ENCODE assay signal across 23 cellular contexts in genomic region chr2:19810148-19810547, GRCh38.
DNase-seq lines count a peak whose midpoint lies in the region; ATAC-seq, FAIRE-seq and TF ChIP-seq lines count a peak whose summit lies in the region.
"Had no signal": no experiment of that assay in that cellular context is flagged by ENCODE, and none has a peak within 500 bp of the region (broad histone marks: within the 10 kb centered on the region; RNA-seq: fewer than 3 reads in every experiment).

No MANE protein-coding gene starts in this region.

- SMC1A ChIA-PET in GM12878 (lab: Charles Lee; ENCODE audit: uncharacterized antibody, unreplicated experiment): no interaction called here

- no peaks in the 10 kb centered on the region for H3K4me1 Mint-ChIP-seq in activated CD4-positive, alpha-beta T cell treated with anti-CD3 and anti-CD28 coated beads, Interleukin-2, amount 10 ng/mL, durations not matched to agents 24 days and 14 days
- H3K4me1 Mint-ChIP-seq: activated naive CD4-positive, alpha-beta T cell treated with anti-CD3 and anti-CD28 coated beads, Interleukin-2, amount 10 ng/mL, durations not matched to agents 7 days and 5 days had no signal

- BruUV-seq in GM12878 (replicated peaks; lab: Mats Ljungman, UMichigan): no TSS peak

- POLR2A ChIA-PET in GM12878 (lab: Charles Lee): no interaction called here

- no peak for TF ChIP-seq RAD21 in GM12878 (IDR thresholded peaks at IDR 0.05; ENCODE audit: insufficient read depth, low read depth, low read length)

- no peaks in the 10 kb centered on the region for H3K36me3 Mint-ChIP-seq in activated CD4-positive, alpha-beta T cell treated with anti-CD3 and anti-CD28 coated beads, Interleukin-2, amount 10 ng/mL, durations not matched to agents 24 days and 14 days (ENCODE audit: low read depth)
- H3K36me3 Mint-ChIP-seq: activated naive CD4-positive, alpha-beta T cell treated with anti-CD3 and anti-CD28 coated beads, Interleukin-2, amount 10 ng/mL, durations not matched to agents 7 days and 5 days had no signal

- 0% methylated on average over 5 of the region's 5 CpGs for WGBS in GM12878 (ENCODE audit: insufficient coverage, insufficient replicate concordance, low lambda C conversion rate, missing lambda C conversion rate)

- no peaks in the 10 kb centered on the region for H4K20me1 ChIP-seq in BLaER1 treated with 17β-estradiol and CSF1 and Interleukin-3, amounts not matched to agents 10 nM and 100 nM
- H4K20me1 ChIP-seq in GM12878 (ENCODE audit: control insufficient read depth, insufficient read depth): no peaks in the 10 kb centered on the region

- DNase-seq in GM12878 (ENCODE audit: low read depth, low spot score) (no peak), NCI-H82 treated with DMSO at 0.1 percent for 48 hours (lab: John Stamatoyannopoulos, UW; ENCODE audit: unreplicated experiment) (no peak), cerebellum (ENCODE audit: low spot score) (no peak)
- no peak for DNase-seq in activated CD4-positive, alpha-beta T cell treated with anti-CD3 and anti-CD28 coated beads, Interleukin-2, amount 10 ng/mL, durations not matched to agents 24 days and 14 days
- DNase-seq: activated CD8-positive, alpha-beta memory T cell treated with anti-CD3 and anti-CD28 coated beads for 24 hours; activated naive CD4-positive, alpha-beta T cell treated with anti-CD3 and anti-CD28 coated beads, Interleukin-2, amount 10 ng/mL, durations not matched to agents 7 days and 5 days; activated T-cell treated with anti-CD3 and anti-CD28 coated beads, Interleukin-2, amount 50 U/mL, for 72 hours; central memory CD4-positive, alpha-beta T cell; lower lobe of right lung; NCI-H1436 treated with DMSO at 0.1 percent for 48 hours; NCI-H2171; OCI-M1; SHP77; stimulated activated CD4-positive, alpha-beta T cell treated with anti-CD3 and anti-CD28 coated beads, Interleukin-4, amount 100 ng/mL, for 4 hours had no signal

- FAIRE-seq in GM12878 (lab: Jason Lieb, UNC): no peak
- FAIRE-seq: A549, frontal cortex, keratinocyte had no signal

- intact Hi-C loops in GM12878 (cut with micrococcal nuclease; ENCODE audit: unreplicated experiment): no loop called here
- intact Hi-C loops in activated CD4-positive, alpha-beta T cell treated with anti-CD3 and anti-CD28 coated beads, Interleukin-2, amount 10 ng/mL, durations not matched to agents 24 days and 14 days (cut with micrococcal nuclease): no loop called here

- no peaks in the 10 kb centered on the region for H3K9me3 ChIP-seq in BLaER1 treated with 17β-estradiol and CSF1 and Interleukin-3, amounts not matched to agents 10 nM and 100 nM (replicated peaks in 1 of 11)
- H3K9me3 ChIP-seq in GM12878 (replicated peaks; ENCODE audit: control insufficient read depth, insufficient read depth, low read length): no peaks in the 10 kb centered on the region
- H3K9me3 ChIP-seq: A549, BE2C, lower lobe of right lung had no signal

- in situ Hi-C loops in GM12878 (cut with MboI): no loop called here

- H2AFZ ChIP-seq in GM12878 (ENCODE audit: control insufficient read depth, low read depth, low read length): no peak overlapping the region

- TF ChIP-seq EP300 in GM12878 (IDR thresholded peaks at IDR 0.05; ENCODE audit: borderline replicate concordance in 1 of 2, control insufficient read depth in 1 of 2, low read depth in 2 of 2, low read length in 2 of 2): no peak

- H3K27ac ChIP-seq in BLaER1 treated with 17β-estradiol and CSF1 and Interleukin-3, amounts not matched to agents 10 nM and 100 nM: no peak overlapping the region
- no peak overlapping the region for H3K27ac ChIP-seq in GM12878 (ENCODE audit: control insufficient read depth, insufficient read depth)
- H3K27ac ChIP-seq: A549, lower lobe of right lung had no signal

- CTCF ChIA-PET in GM12878 (lab: Yijun Ruan, JAX): no interaction called here

- H3K9ac ChIP-seq in BLaER1 treated with 17β-estradiol and CSF1 and Interleukin-3, amounts not matched to agents 10 nM and 100 nM: no peak overlapping the region
- H3K9ac ChIP-seq in GM12878 (ENCODE audit: control insufficient read depth, insufficient read depth, low read length): no peak overlapping the region

- H3K27me3 ChIP-seq in BLaER1 treated with 17β-estradiol and CSF1 and Interleukin-3, amounts not matched to agents 10 nM and 100 nM: no peaks in the 10 kb centered on the region
- no peaks in the 10 kb centered on the region; a peak in 1 of 4 replicates for H3K27me3 ChIP-seq in GM12878 (replicated peaks in 1 of 2; ENCODE audit: control insufficient read depth in 2 of 2, insufficient read depth in 2 of 2, low read length in 1 of 2)
- H3K27me3 ChIP-seq: BE2C had no signal

- TF ChIP-seq CTCF in GM12878 (IDR thresholded peaks at IDR 0.05 in 2 of 3, conservative IDR thresholded peaks at IDR 0.05 in 1 of 3; ENCODE audit: control insufficient read depth in 2 of 3, extremely low read depth in 1 of 3, insufficient read depth in 1 of 3, low read depth in 3 of 3, low read length in 3 of 3): no peak

- ATAC-seq in GM19351 (IDR thresholded peaks at IDR 0.05; ENCODE audit: unreplicated experiment) (peak; percentile 86), HG02870 (IDR thresholded peaks at IDR 0.05; ENCODE audit: unreplicated experiment) (peak; percentile 60), GM12878 (peak; percentile 40; the same call in 2 of the 3 replicates), HG03571 (IDR thresholded peaks at IDR 0.05; ENCODE audit: unreplicated experiment) (no peak)
- ATAC-seq: A549; activated CD4-positive, CD25-positive, alpha-beta regulatory T cell treated with anti-CD3 and anti-CD28 coated beads, Interleukin-2, amount 50 U/mL, for 24 hours; activated T-cell treated with anti-CD3 and anti-CD28 coated beads, Interleukin-2, amount 50 U/mL, for 72 hours had no signal

- H3K36me3 ChIP-seq in BLaER1 treated with 17β-estradiol and CSF1 and Interleukin-3, amounts not matched to agents 10 nM and 100 nM: no peaks in the 10 kb centered on the region
- no peaks in the 10 kb centered on the region for H3K36me3 ChIP-seq in GM12878 (ENCODE audit: control insufficient read depth in 2 of 2, insufficient read depth in 2 of 2, low read length in 1 of 2)
- H3K36me3 ChIP-seq: BE2C, lower lobe of right lung had no signal

- no peak overlapping the region for H3K4me3 Mint-ChIP-seq in activated CD4-positive, alpha-beta T cell treated with anti-CD3 and anti-CD28 coated beads, Interleukin-2, amount 10 ng/mL, durations not matched to agents 24 days and 14 days
- H3K4me3 Mint-ChIP-seq: activated naive CD4-positive, alpha-beta T cell treated with anti-CD3 and anti-CD28 coated beads, Interleukin-2, amount 10 ng/mL, durations not matched to agents 7 days and 5 days; activated T-cell treated with anti-CD3 and anti-CD28 coated beads, Interleukin-2, amount 50 U/mL, for 72 hours had no signal

- H3K4me1 ChIP-seq in BLaER1 treated with 17β-estradiol and CSF1 and Interleukin-3, amounts not matched to agents 10 nM and 100 nM: peaks cover 0 to 9% (median 6%) of the 10 kb centered on the region in 10 experiments; a peak in 8 of 20 replicates
- H3K4me1 ChIP-seq in GM12878 (ENCODE audit: control insufficient read depth, insufficient read depth, low read length): no peaks in the 10 kb centered on the region; the same call in 1 of the 2 replicates
- H3K4me1 ChIP-seq: A549, BE2C, lower lobe of right lung had no signal

- H3K4me3 ChIP-seq in BLaER1 treated with 17β-estradiol and CSF1 and Interleukin-3, amounts not matched to agents 10 nM and 100 nM: no peak overlapping the region
- H3K4me3 ChIP-seq in GM12878: no peak overlapping the region
- H3K4me3 ChIP-seq: A549, lower lobe of right lung had no signal

- no peak overlapping the region for H3K27ac Mint-ChIP-seq in activated CD4-positive, alpha-beta T cell treated with anti-CD3 and anti-CD28 coated beads, Interleukin-2, amount 10 ng/mL, durations not matched to agents 24 days and 14 days
- H3K27ac Mint-ChIP-seq: activated naive CD4-positive, alpha-beta T cell treated with anti-CD3 and anti-CD28 coated beads, Interleukin-2, amount 10 ng/mL, durations not matched to agents 7 days and 5 days; activated T-cell treated with anti-CD3 and anti-CD28 coated beads, Interleukin-2, amount 50 U/mL, for 72 hours had no signal

- RAD21 ChIA-PET in GM12878 (lab: Charles Lee; ENCODE audit: unreplicated experiment): no interaction called here

- H3K4me2 ChIP-seq in BLaER1 treated with 17β-estradiol and CSF1 and Interleukin-3, amounts not matched to agents 10 nM and 100 nM: peak overlapping the region in 7 of 11 experiments; percentile 5 to 30 (median 17); a peak in 5 of 22 replicates
- H3K4me2 ChIP-seq in GM12878 (ENCODE audit: control insufficient read depth, insufficient read depth): no peak overlapping the region
- H3K4me2 ChIP-seq: A549 had no signal

- no peaks in the 10 kb centered on the region for H3K9me3 Mint-ChIP-seq in activated CD4-positive, alpha-beta T cell treated with anti-CD3 and anti-CD28 coated beads, Interleukin-2, amount 10 ng/mL, durations not matched to agents 24 days and 14 days
- H3K9me3 Mint-ChIP-seq: activated naive CD4-positive, alpha-beta T cell treated with anti-CD3 and anti-CD28 coated beads, Interleukin-2, amount 10 ng/mL, durations not matched to agents 7 days and 5 days; activated T-cell treated with anti-CD3 and anti-CD28 coated beads, Interleukin-2, amount 50 U/mL, for 72 hours had no signal

- no peaks in the 10 kb centered on the region for H3K27me3 Mint-ChIP-seq in activated CD4-positive, alpha-beta T cell treated with anti-CD3 and anti-CD28 coated beads, Interleukin-2, amount 10 ng/mL, durations not matched to agents 24 days and 14 days

- no peak for TF ChIP-seq POLR2A in GM12878 (IDR thresholded peaks at IDR 0.05; ENCODE audit: low read depth, low read length)

- no peaks in the 10 kb centered on the region for H3K79me2 ChIP-seq in GM12878 (ENCODE audit: control insufficient read depth, insufficient read depth, low read length)

TF ChIP-seq in GM12878, 131 proteins besides CTCF, POLR2A, EP300 and RAD21 (continues in another document):
- TF ChIP-seq E2F4 (IDR thresholded peaks at IDR 0.05; ENCODE audit: low read depth, low read length): no peak
